Comparison of ENCODE assay signal across 18 cellular contexts in genomic region chr1:203660931-203661484, GRCh38. TPM values are rescaled to one million over a fixed set of nuclear protein-coding genes. Genes with fewer than 3 reads are reported as not detected.
A peak's percentile ranks its signal among the peaks of the same experiment; 100 is the strongest.
DNase-seq lines count a peak whose midpoint lies in the region; ATAC-seq and TF ChIP-seq lines count a peak whose summit lies in the region.
"Had no signal": no experiment of that assay in that cellular context is flagged by ENCODE, and none has a peak within 500 bp of the region (broad histone marks: within the 10 kb centered on the region; RNA-seq: fewer than 3 reads in every experiment).

No MANE protein-coding gene starts in this region.

- no peak overlapping the region for H3K4me3 ChIP-seq in stomach smooth muscle (ENCODE audit: low read length in 2 of 2)
- no peak overlapping the region for H3K4me3 ChIP-seq in naive thymus-derived CD4-positive, alpha-beta T cell (ENCODE audit: low read length)
- H3K4me3 ChIP-seq: BLaER1, breast epithelium, tibial nerve had no signal

- H3K36me3 ChIP-seq in stomach smooth muscle (ENCODE audit: control insufficient read depth in 2 of 2, insufficient read depth in 2 of 2, low read length in 2 of 2) = peaks cover 0 to 4% of the 10 kb centered on the region in 2 donors
- no peaks in the 10 kb centered on the region for H3K36me3 ChIP-seq in naive thymus-derived CD4-positive, alpha-beta T cell (ENCODE audit: control insufficient read depth in 2 of 3, insufficient read depth in 3 of 3, low read length in 3 of 3)
- H3K36me3 ChIP-seq: breast epithelium, tibial nerve had no signal

- H3K9me3 ChIP-seq in T-helper 17 cell (ENCODE audit: control insufficient read depth, low read length, poor library complexity, severe bottlenecking) (no peaks in the 10 kb centered on the region), stomach smooth muscle (ENCODE audit: control insufficient read depth in 2 of 2, low read length in 2 of 2) (no peaks in the 10 kb centered on the region)
- H3K9me3 ChIP-seq in naive thymus-derived CD4-positive, alpha-beta T cell (ENCODE audit: control insufficient read depth in 2 of 3, low read length in 3 of 3) = no peaks in the 10 kb centered on the region
- H3K9me3 ChIP-seq: BLaER1, breast epithelium, tibial nerve had no signal

- CTCF ChIA-PET in naive thymus-derived CD4-positive, alpha-beta T cell (lab: Charles Lee) = interaction anchor here (0.6 to 1.8 kb wide), 4 partner anchors 13 to 157 kb away, joined by 3 to 4 read pairs (median 3); no protein-coding TSS in a partner anchor

- DNase-seq in activated CD4-positive, alpha-beta T cell treated with anti-CD3 and anti-CD28 coated beads, Interleukin-2, amount 10 ng/mL, durations not matched to agents 24 days and 14 days = no peak
- no peak for DNase-seq in activated CD4-positive, alpha-beta T cell treated with anti-CD3 and anti-CD28 coated beads, Interleukin-2, amount 50 U/mL, for 48 hours
- DNase-seq in T-helper 17 cell = no peak
- no peak for DNase-seq in foreskin keratinocyte
- DNase-seq in retina = no peak
- DNase-seq in naive thymus-derived CD4-positive, alpha-beta T cell = no peak
- DNase-seq: dermis blood vessel endothelial cell; DMS 273 treated with DMSO at 0.1 percent for 48 hours; GF-D8; NCI-H526; occipital lobe; stimulated activated naive CD4-positive, alpha-beta T cell had no signal

- intact Hi-C loops in activated CD4-positive, alpha-beta T cell treated with anti-CD3 and anti-CD28 coated beads, Interleukin-2, amount 10 ng/mL, durations not matched to agents 24 days and 14 days (cut with micrococcal nuclease) = no loop called here
- intact Hi-C loops in naive thymus-derived CD4-positive, alpha-beta T cell (cut with micrococcal nuclease) = no loop called here

- POLR2A ChIA-PET in naive thymus-derived CD4-positive, alpha-beta T cell (lab: Charles Lee) = interaction anchor here (1.0 to 1.2 kb wide), 2 partner anchors 8 to 13 kb away, joined by 4 read pairs; no protein-coding TSS in a partner anchor

- peaks cover 41% of the 10 kb centered on the region for H3K4me1 ChIP-seq in foreskin keratinocyte
- H3K4me1 ChIP-seq in stomach smooth muscle (ENCODE audit: control insufficient read depth, insufficient read depth, low read length) = peaks cover 61% of the 10 kb centered on the region
- H3K4me1 ChIP-seq in naive thymus-derived CD4-positive, alpha-beta T cell (ENCODE audit: control insufficient read depth in 2 of 2, insufficient read depth in 2 of 2, low read length in 2 of 2) = peaks cover 15 to 49% of the 10 kb centered on the region in 2 donors

- H3K27me3 ChIP-seq in foreskin keratinocyte (no peaks in the 10 kb centered on the region), stomach smooth muscle (ENCODE audit: control insufficient read depth in 1 of 2, insufficient read depth in 2 of 2, low read length in 2 of 2) (no peaks in the 10 kb centered on the region)
- no peaks in the 10 kb centered on the region for H3K27me3 ChIP-seq in naive thymus-derived CD4-positive, alpha-beta T cell (ENCODE audit: control insufficient read depth in 2 of 2, insufficient read depth in 2 of 2, low read length in 2 of 2)
- H3K27me3 ChIP-seq: BLaER1, breast epithelium, tibial nerve had no signal

- no peak for TF ChIP-seq CTCF in foreskin keratinocyte (conservative IDR thresholded peaks at IDR 0.05)

- H3K27ac ChIP-seq in foreskin keratinocyte (peak overlapping the region; percentile 42), stomach smooth muscle (ENCODE audit: low read length) (peak overlapping the region; percentile 74)
- H3K27ac ChIP-seq in naive thymus-derived CD4-positive, alpha-beta T cell (ENCODE audit: low read depth, low read length) = no peak overlapping the region
- H3K27ac ChIP-seq: BLaER1, breast epithelium, tibial nerve had no signal

- H3K27ac Mint-ChIP-seq in activated CD4-positive, alpha-beta T cell treated with anti-CD3 and anti-CD28 coated beads, Interleukin-2, amount 10 ng/mL, durations not matched to agents 24 days and 14 days = peak overlapping the region; percentile 10
- H3K27ac Mint-ChIP-seq in T-helper 17 cell = peak overlapping the region; percentile 70
- peak overlapping the region in 2 of 9 donors; percentile 12 to 21 for H3K27ac Mint-ChIP-seq in naive thymus-derived CD4-positive, alpha-beta T cell

- H3K9ac ChIP-seq in stomach smooth muscle (ENCODE audit: low read length in 2 of 2) = no peak overlapping the region
- H3K9ac ChIP-seq: BLaER1 had no signal

- peaks cover 14% of the 10 kb centered on the region for H3K36me3 Mint-ChIP-seq in activated CD4-positive, alpha-beta T cell treated with anti-CD3 and anti-CD28 coated beads, Interleukin-2, amount 10 ng/mL, durations not matched to agents 24 days and 14 days (ENCODE audit: low read depth)
- H3K36me3 Mint-ChIP-seq in T-helper 17 cell (ENCODE audit: low read depth) = peaks cover 9% of the 10 kb centered on the region
- peaks cover 0 to 25% (median 7%) of the 10 kb centered on the region in 5 donors for H3K36me3 Mint-ChIP-seq in naive thymus-derived CD4-positive, alpha-beta T cell

- H3K4me3 Mint-ChIP-seq in activated CD4-positive, alpha-beta T cell treated with anti-CD3 and anti-CD28 coated beads, Interleukin-2, amount 10 ng/mL, durations not matched to agents 24 days and 14 days = no peak overlapping the region
- H3K4me3 Mint-ChIP-seq in T-helper 17 cell = no peak overlapping the region
- H3K4me3 Mint-ChIP-seq in naive thymus-derived CD4-positive, alpha-beta T cell = no peak overlapping the region

- H3K27me3 Mint-ChIP-seq in activated CD4-positive, alpha-beta T cell treated with anti-CD3 and anti-CD28 coated beads, Interleukin-2, amount 10 ng/mL, durations not matched to agents 24 days and 14 days = no peaks in the 10 kb centered on the region
- H3K27me3 Mint-ChIP-seq in T-helper 17 cell = no peaks in the 10 kb centered on the region
- H3K27me3 Mint-ChIP-seq in naive thymus-derived CD4-positive, alpha-beta T cell = no peaks in the 10 kb centered on the region

- peak; percentile 60 for ATAC-seq in T-helper 17 cell
- ATAC-seq in foreskin keratinocyte = no peak
- ATAC-seq in GM18498 (IDR thresholded peaks at IDR 0.05; ENCODE audit: unreplicated experiment) = no peak
- ATAC-seq in naive thymus-derived CD4-positive, alpha-beta T cell = no peak
- ATAC-seq: sciatic nerve had no signal

- H3K9me3 Mint-ChIP-seq in activated CD4-positive, alpha-beta T cell treated with anti-CD3 and anti-CD28 coated beads, Interleukin-2, amount 10 ng/mL, durations not matched to agents 24 days and 14 days = no peaks in the 10 kb centered on the region
- H3K9me3 Mint-ChIP-seq in naive thymus-derived CD4-positive, alpha-beta T cell = no peaks in the 10 kb centered on the region

- peaks cover 46% of the 10 kb centered on the region for H3K4me1 Mint-ChIP-seq in activated CD4-positive, alpha-beta T cell treated with anti-CD3 and anti-CD28 coated beads, Interleukin-2, amount 10 ng/mL, durations not matched to agents 24 days and 14 days
- peaks cover 51% of the 10 kb centered on the region for H3K4me1 Mint-ChIP-seq in T-helper 17 cell
- H3K4me1 Mint-ChIP-seq in naive thymus-derived CD4-positive, alpha-beta T cell = peaks cover 37 to 51% (median 48%) of the 10 kb centered on the region in 7 donors

RNA-seq across cellular contexts. Expression of gene ATP2B4, which starts 34.4 kb away (rescaled TPM):
- 32.7 and 33.5 TPM in 2 replicates for total RNA-seq in activated CD4-positive, alpha-beta T cell treated with anti-CD3 and anti-CD28 coated beads, Interleukin-2, amount 10 ng/mL, durations not matched to agents 24 days and 14 days
- total RNA-seq in T-helper 17 cell (10 to 100 TPM; 92.5 to 99.2 TPM), foreskin keratinocyte (71.9 and 82.3 TPM in 2 replicates)
- 21.2 and 22.1 TPM in 2 replicates for polyA plus RNA-seq in foreskin keratinocyte
- 10 to 100 TPM; 29.8 to 84.0 (median 59.9) TPM for total RNA-seq in naive thymus-derived CD4-positive, alpha-beta T cell
- polyA plus RNA-seq in naive thymus-derived CD4-positive, alpha-beta T cell = 10 to 100 TPM; 10.2 to 11.7 TPM
